In the genomic region with DNA sequence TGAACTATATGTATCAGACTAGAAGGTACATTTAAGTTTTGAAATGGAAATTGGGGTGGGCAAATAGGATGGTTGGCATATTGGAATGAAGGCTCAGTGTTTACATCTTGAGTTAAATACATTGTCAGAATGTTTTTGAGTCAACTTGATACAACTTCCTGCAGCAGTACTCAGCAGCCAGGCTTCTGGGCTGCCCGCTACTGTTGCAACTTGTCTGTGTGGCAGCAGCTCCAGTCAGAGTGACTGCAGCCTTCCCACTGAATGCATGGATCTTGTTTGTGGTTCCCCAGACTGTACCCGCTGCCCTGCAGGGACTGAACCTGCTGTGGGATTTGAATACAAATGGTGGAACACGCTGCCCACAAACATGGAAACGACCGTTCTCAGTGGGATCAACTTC, we compare ENCODE assay signal across 1 cellular context.
TF ChIP-seq lines count a peak whose summit lies in the region.

No MANE protein-coding gene starts in this region.

TF ChIP-seq in IMR-90, 13 proteins besides CTCF, POLR2A, EP300 and RAD21 (continued from another document):
- TF ChIP-seq, protein P1, sequence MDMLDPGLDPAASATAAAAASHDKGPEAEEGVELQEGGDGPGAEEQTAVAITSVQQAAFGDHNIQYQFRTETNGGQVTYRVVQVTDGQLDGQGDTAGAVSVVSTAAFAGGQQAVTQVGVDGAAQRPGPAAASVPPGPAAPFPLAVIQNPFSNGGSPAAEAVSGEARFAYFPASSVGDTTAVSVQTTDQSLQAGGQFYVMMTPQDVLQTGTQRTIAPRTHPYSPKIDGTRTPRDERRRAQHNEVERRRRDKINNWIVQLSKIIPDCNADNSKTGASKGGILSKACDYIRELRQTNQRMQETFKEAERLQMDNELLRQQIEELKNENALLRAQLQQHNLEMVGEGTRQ (IDR thresholded peaks at IDR 0.05; ENCODE audit: low read depth, low read length) = no peak
- TF ChIP-seq MAFK (IDR thresholded peaks at IDR 0.05; ENCODE audit: low read depth, low read length) = no peak
- TF ChIP-seq MXI1 (IDR thresholded peaks at IDR 0.05; ENCODE audit: borderline replicate concordance, low read depth, low read length) = no peak
- TF ChIP-seq RFX5 (IDR thresholded peaks at IDR 0.05; ENCODE audit: low read depth, low read length) = no peak
TF ChIP-seq in IMR-90: peak in this region for 0.
